ENCODE assay signal across 28 cellular contexts in genomic region chr1:236550961-236551851, GRCh38. TPM values are rescaled to one million over a fixed set of nuclear protein-coding genes. Genes with fewer than 3 reads are reported as not detected.
DNase-seq lines count a peak whose midpoint lies in the region; ATAC-seq, FAIRE-seq and TF ChIP-seq lines count a peak whose summit lies in the region.
"Had no signal": no experiment of that assay in that cellular context is flagged by ENCODE, and none has a peak within 500 bp of the region (broad histone marks: within the 10 kb centered on the region; RNA-seq: fewer than 3 reads in every experiment).

No MANE protein-coding gene starts in this region.

- no peak overlapping the region for H2AK5ac ChIP-seq in neuronal stem cell (ENCODE audit: low read depth, low read length)

- H3K36me3 Mint-ChIP-seq in CD4-positive, CD25-positive, alpha-beta regulatory T cell, result peaks cover 68% of the 10 kb centered on the region
- H3K36me3 Mint-ChIP-seq in T-helper 2 cell treated with Interferon-gamma antibody and Interleukin-4, amounts not matched to agents 5 μg/mL and 100 μg/mL, for 36 hours (ENCODE audit: low read depth), result peaks cover 76% of the 10 kb centered on the region
- peaks cover 99% of the 10 kb centered on the region for H3K36me3 Mint-ChIP-seq in effector memory CD8-positive, alpha-beta T cell (ENCODE audit: insufficient read depth)

- ATAC-seq in A549 (no peak), mucosa of descending colon (no peak)
- ATAC-seq in CD4-positive, CD25-positive, alpha-beta regulatory T cell (ENCODE audit: low read depth in 2 of 2), result no peak
- no peak for ATAC-seq in effector memory CD8-positive, alpha-beta T cell (replicated peaks)
- ATAC-seq: esophagus mucosa, foreskin keratinocyte, GM23338, heart left ventricle, sciatic nerve had no signal

- TF ChIP-seq CTCF in A549 (IDR thresholded peaks at IDR 0.05) (no peak), mucosa of descending colon (IDR thresholded peaks at IDR 0.05) (no peak), hepatocyte (IDR thresholded peaks at IDR 0.05; ENCODE audit: poor library complexity) (no peak)

- H2BK5ac ChIP-seq in neuronal stem cell (ENCODE audit: low read length), result no peak overlapping the region

- no peak overlapping the region for H3K4me3 Mint-ChIP-seq in CD4-positive, CD25-positive, alpha-beta regulatory T cell
- peak overlapping the region; percentile 7 for H3K4me3 Mint-ChIP-seq in T-helper 2 cell treated with Interferon-gamma antibody and Interleukin-4, amounts not matched to agents 5 μg/mL and 100 μg/mL, for 36 hours
- no peak overlapping the region for H3K4me3 Mint-ChIP-seq in effector memory CD8-positive, alpha-beta T cell
- H3K4me3 Mint-ChIP-seq: GM23338; T-helper 1 cell treated with Interleukin-12 subunit alpha and Interleukin-12 subunit beta and Interleukin-4 antibody, amounts not matched to agents 30 μg/mL and 1 μg/mL, for 36 hours had no signal

- no peak overlapping the region for H3K4me3 ChIP-seq in A549
- H3K4me3 ChIP-seq in CD4-positive, CD25-positive, alpha-beta regulatory T cell (ENCODE audit: low read depth, low read length), result no peak overlapping the region
- H3K4me3 ChIP-seq in neuronal stem cell (ENCODE audit: low read length in 2 of 2), result no peak overlapping the region
- no peak overlapping the region for H3K4me3 ChIP-seq in mucosa of descending colon
- no peak overlapping the region for H3K4me3 ChIP-seq in hepatocyte
- H3K4me3 ChIP-seq: coronary artery, GM23338, heart left ventricle, lung, SK-N-MC, thyroid gland had no signal

- no peak overlapping the region for H3K18ac ChIP-seq in neuronal stem cell (ENCODE audit: low read length)

- H3K27ac Mint-ChIP-seq in CD4-positive, CD25-positive, alpha-beta regulatory T cell, result peak overlapping the region in 2 of 3 donors; percentile 50 to 66
- H3K27ac Mint-ChIP-seq in T-helper 2 cell treated with Interferon-gamma antibody and Interleukin-4, amounts not matched to agents 5 μg/mL and 100 μg/mL, for 36 hours, result peak overlapping the region; percentile 67
- peak overlapping the region; percentile 32 to 83 for H3K27ac Mint-ChIP-seq in effector memory CD8-positive, alpha-beta T cell
- H3K27ac Mint-ChIP-seq: GM23338; T-helper 1 cell treated with Interleukin-12 subunit alpha and Interleukin-12 subunit beta and Interleukin-4 antibody, amounts not matched to agents 30 μg/mL and 1 μg/mL, for 36 hours had no signal

- no peaks in the 10 kb centered on the region for H3K9me2 ChIP-seq in hepatocyte (replicated peaks; ENCODE audit: insufficient read depth)

- no peaks in the 10 kb centered on the region for H4K20me1 ChIP-seq in hepatocyte (ENCODE audit: insufficient read depth, poor library complexity, severe bottlenecking)

- H2AFZ ChIP-seq in neuronal stem cell (ENCODE audit: low read length) (no peak overlapping the region), hepatocyte (no peak overlapping the region)
- H2AFZ ChIP-seq: GM23338 had no signal

- H3K27ac ChIP-seq in A549, result no peak overlapping the region
- no peak overlapping the region for H3K27ac ChIP-seq in CD4-positive, CD25-positive, alpha-beta regulatory T cell (ENCODE audit: insufficient read depth, low read length, poor library complexity, severe bottlenecking)
- H3K27ac ChIP-seq in neuronal stem cell (replicated peaks; ENCODE audit: low read length), result no peak overlapping the region
- no peak overlapping the region for H3K27ac ChIP-seq in hepatocyte
- H3K27ac ChIP-seq: coronary artery, foreskin keratinocyte, heart left ventricle, thyroid gland had no signal

- no peak overlapping the region for H3K9ac ChIP-seq in neuronal stem cell (ENCODE audit: low read depth, low read length, poor library complexity)

- H3K14ac ChIP-seq in neuronal stem cell (ENCODE audit: low read length), result no peak overlapping the region

- peaks cover 5 to 12% (median 9%) of the 10 kb centered on the region in 4 donors for H3K4me1 Mint-ChIP-seq in CD4-positive, CD25-positive, alpha-beta regulatory T cell
- H3K4me1 Mint-ChIP-seq in T-helper 2 cell treated with Interferon-gamma antibody and Interleukin-4, amounts not matched to agents 5 μg/mL and 100 μg/mL, for 36 hours (ENCODE audit: low read depth), result peaks cover 16% of the 10 kb centered on the region
- H3K4me1 Mint-ChIP-seq in effector memory CD8-positive, alpha-beta T cell (ENCODE audit: low read depth in 2 of 2), result peaks cover 7 to 10% of the 10 kb centered on the region in 2 donors
- H3K4me1 Mint-ChIP-seq: GM23338 had no signal

- TF ChIP-seq EP300 in A549 (IDR thresholded peaks at IDR 0.05), result no peak

- H3K4ac ChIP-seq in neuronal stem cell (ENCODE audit: low read length), result no peak overlapping the region

- POLR2A ChIA-PET in A549 (lab: Yijun Ruan, JAX), result no interaction called here

- no peak overlapping the region for H2BK120ac ChIP-seq in neuronal stem cell (ENCODE audit: low read depth, low read length)

- no peak for TF ChIP-seq RAD21 in A549 (conservative IDR thresholded peaks at IDR 0.05 in 1 of 2, IDR thresholded peaks at IDR 0.05 in 1 of 2)

- H2BK15ac ChIP-seq in neuronal stem cell (ENCODE audit: low read length), result no peak overlapping the region

- H3K27me3 Mint-ChIP-seq in CD4-positive, CD25-positive, alpha-beta regulatory T cell, result no peaks in the 10 kb centered on the region
- H3K27me3 Mint-ChIP-seq in T-helper 2 cell treated with Interferon-gamma antibody and Interleukin-4, amounts not matched to agents 5 μg/mL and 100 μg/mL, for 36 hours (ENCODE audit: low read depth), result no peaks in the 10 kb centered on the region
- no peaks in the 10 kb centered on the region for H3K27me3 Mint-ChIP-seq in effector memory CD8-positive, alpha-beta T cell

- H3K79me1 ChIP-seq in neuronal stem cell (ENCODE audit: low read depth, low read length), result no peaks in the 10 kb centered on the region

- H3K9me3 Mint-ChIP-seq in CD4-positive, CD25-positive, alpha-beta regulatory T cell, result peaks cover 0 to 1% (median 0%) of the 10 kb centered on the region in 7 donors
- no peaks in the 10 kb centered on the region for H3K9me3 Mint-ChIP-seq in T-helper 2 cell treated with Interferon-gamma antibody and Interleukin-4, amounts not matched to agents 5 μg/mL and 100 μg/mL, for 36 hours
- H3K9me3 Mint-ChIP-seq in effector memory CD8-positive, alpha-beta T cell, result no peaks in the 10 kb centered on the region
- H3K9me3 Mint-ChIP-seq: GM23338; T-helper 1 cell treated with Interleukin-12 subunit alpha and Interleukin-12 subunit beta and Interleukin-4 antibody, amounts not matched to agents 30 μg/mL and 1 μg/mL, for 36 hours had no signal

- H2BK12ac ChIP-seq in neuronal stem cell (ENCODE audit: low read length), result no peak overlapping the region

- H3K9me3 ChIP-seq in A549 (no peaks in the 10 kb centered on the region), neuronal stem cell (replicated peaks in 1 of 2; ENCODE audit: control insufficient read depth in 2 of 2, insufficient read depth in 1 of 2, low read depth in 1 of 2, low read length in 2 of 2) (no peaks in the 10 kb centered on the region), mucosa of descending colon (no peaks in the 10 kb centered on the region), hepatocyte (ENCODE audit: low read depth) (no peaks in the 10 kb centered on the region)
- no peaks in the 10 kb centered on the region for H3K9me3 ChIP-seq in CD4-positive, CD25-positive, alpha-beta regulatory T cell (ENCODE audit: control insufficient read depth in 2 of 2, low read length in 2 of 2)
- H3K9me3 ChIP-seq: heart left ventricle, thyroid gland had no signal

- no peak overlapping the region for H3K4me2 ChIP-seq in A549
- no peak overlapping the region for H3K4me2 ChIP-seq in neuronal stem cell (ENCODE audit: insufficient read depth, low read length, poor library complexity, severe bottlenecking)
- H3K4me2 ChIP-seq in hepatocyte, result no peak overlapping the region
- H3K4me2 ChIP-seq: GM23338 had no signal

- no peak for FAIRE-seq in A549 (lab: Jason Lieb, UNC)
- FAIRE-seq: GM12892 had no signal

- no peaks in the 10 kb centered on the region for H3K27me3 ChIP-seq in CD4-positive, CD25-positive, alpha-beta regulatory T cell (ENCODE audit: control insufficient read depth, insufficient read depth, low read length)
- H3K27me3 ChIP-seq in neuronal stem cell (ENCODE audit: control insufficient read depth in 3 of 3, insufficient read depth in 3 of 3, low read depth in 1 of 3, low read length in 3 of 3) (no peaks in the 10 kb centered on the region), hepatocyte (no peaks in the 10 kb centered on the region)
- H3K27me3 ChIP-seq: foreskin keratinocyte, heart left ventricle, thyroid gland had no signal

- H3K23ac ChIP-seq in neuronal stem cell (ENCODE audit: low read depth, low read length, poor library complexity), result no peak overlapping the region

- no peak overlapping the region for H4K8ac ChIP-seq in neuronal stem cell (ENCODE audit: low read depth, low read length)

- peaks cover 98% of the 10 kb centered on the region for H3K36me3 ChIP-seq in CD4-positive, CD25-positive, alpha-beta regulatory T cell (ENCODE audit: control insufficient read depth, insufficient read depth, low read length)
- H3K36me3 ChIP-seq in neuronal stem cell (replicated peaks in 1 of 2; ENCODE audit: control insufficient read depth in 2 of 2, insufficient read depth in 2 of 2, low read length in 2 of 2) (peaks cover 31 to 98% of the 10 kb centered on the region in 2 donors), mucosa of descending colon (ENCODE audit: low read depth) (peaks cover 8% of the 10 kb centered on the region), hepatocyte (replicated peaks; ENCODE audit: insufficient read depth, low read depth) (no peaks in the 10 kb centered on the region)

- DNase-seq in A549 (ENCODE audit: low read depth in 1 of 2, low spot score in 1 of 2) (no peak), neuronal stem cell (ENCODE audit: low spot score) (no peak), mucosa of descending colon (no peak), NCI-H748 (lab: John Stamatoyannopoulos, UW; ENCODE audit: unreplicated experiment) (no peak), hepatocyte (ENCODE audit: low spot score) (no peak)
- DNase-seq in CD4-positive, CD25-positive, alpha-beta regulatory T cell, result no peak
- no peak for DNase-seq in T-helper 2 cell treated with Interferon-gamma antibody and Interleukin-4, amounts not matched to agents 5 μg/mL and 100 μg/mL, for 36 hours (ENCODE audit: low spot score)
- DNase-seq in effector memory CD8-positive, alpha-beta T cell, result no peak
- DNase-seq: activated CD4-positive, alpha-beta T cell treated with anti-CD3 and anti-CD28 coated beads for 4 hours; activated effector memory CD4-positive, alpha-beta T cell treated with anti-CD3 and anti-CD28 coated beads, Interleukin-2, amount 50 U/mL, for 16 hours; anterior cingulate cortex; DMS 273 treated with DMSO at 0.1 percent for 48 hours; effector memory CD4-positive, alpha-beta T cell; foreskin keratinocyte; heart left ventricle; MV-4-11; NCI-H146; NCI-H2107; stimulated activated naive CD4-positive, alpha-beta T cell treated with Interleukin-2 at 50 U/mL for 16 hours; thyroid gland had no signal

- intact Hi-C loops in mucosa of descending colon (cut with DNase I, micrococcal nuclease), result no loop called here

- H4K91ac ChIP-seq in neuronal stem cell (ENCODE audit: low read depth, low read length, poor library complexity), result no peak overlapping the region

- no peak for TF ChIP-seq POLR2A in A549 (IDR thresholded peaks at IDR 0.05; ENCODE audit: low read length)

- CTCF ChIA-PET in A549 (lab: Yijun Ruan, JAX), result interaction anchor here (0.6 to 1.8 kb wide), 4 partner anchors 9 to 1055 kb away, joined by 3 to 5 read pairs (median 4); no protein-coding TSS in a partner anchor

- H3K4me1 ChIP-seq in A549, result no peaks in the 10 kb centered on the region
- H3K4me1 ChIP-seq in CD4-positive, CD25-positive, alpha-beta regulatory T cell (ENCODE audit: control insufficient read depth, insufficient read depth, low read length, poor library complexity, severe bottlenecking), result peaks cover 6% of the 10 kb centered on the region
- no peaks in the 10 kb centered on the region for H3K4me1 ChIP-seq in neuronal stem cell (ENCODE audit: control insufficient read depth in 2 of 2, insufficient read depth in 1 of 2, low read depth in 1 of 2, low read length in 2 of 2)
- H3K4me1 ChIP-seq in mucosa of descending colon (ENCODE audit: low read depth), result no peaks in the 10 kb centered on the region
- H3K4me1 ChIP-seq in hepatocyte (ENCODE audit: insufficient read depth), result no peaks in the 10 kb centered on the region
- H3K4me1 ChIP-seq: foreskin keratinocyte, heart left ventricle, thyroid gland had no signal

- 77% methylated on average over 13 of the region's 13 CpGs for WGBS in A549 (ENCODE audit: missing lambda C conversion rate)
- no CpG with 5 or more reads among the region's 13 CpGs for WGBS in neuronal stem cell (ENCODE audit: extremely low coverage in 2 of 2, insufficient read length in 2 of 2, insufficient replicate concordance in 1 of 2), 2 donors
- WGBS in hepatocyte (ENCODE audit: low lambda C conversion rate, missing lambda C conversion rate), result 81% methylated on average over 13 of the region's 13 CpGs

- no peaks in the 10 kb centered on the region for H3K79me2 ChIP-seq in hepatocyte

RNA-seq across cellular contexts. Expression of gene LGALS8, which starts 27.4 kb away (rescaled TPM):
- polyA plus RNA-seq in A549 (2011; rRNA removed) (61.3 and 66.0 TPM in 2 replicates), A549 (2017; fragmentation: RNase III; extraction: RNeasy Plus Mini Kit Qiagen cat#74134 plus additional on column Dnase treatment) (30.1 to 32.3 TPM (median 32.1 TPM) in 3 replicates), hepatocyte (33.5 TPM in 2 replicates)
- 10.5 and 11.8 TPM in 2 replicates for polyA plus RNA-seq in A549 (2012; cell fraction: cytosol; rRNA removed)
- polyA plus RNA-seq in A549 (2012; cell fraction: nucleus; rRNA removed), result 12.8 and 24.0 TPM in 2 replicates
- polyA minus RNA-seq in A549 (2011; rRNA and poly(A)+ RNA removed), result 35.5 and 46.7 TPM in 2 replicates
- 183 TPM for total RNA-seq in CD4-positive, CD25-positive, alpha-beta regulatory T cell
- 10 to 100 TPM; 53.3 to 70.7 (median 60.1) TPM for polyA plus RNA-seq in CD4-positive, CD25-positive, alpha-beta regulatory T cell
- polyA plus RNA-seq in neuronal stem cell (2013, experiment 1 of 2), result 11.2 TPM
- 11.6 TPM for polyA plus RNA-seq in neuronal stem cell (2013, experiment 2 of 2)
- total RNA-seq in mucosa of descending colon (10 to 100 TPM; 55.3 to 74.3 (median 56.4) TPM), hepatocyte (43.9 and 46.6 TPM in 2 replicates)

RNA-seq across cellular contexts. Expression of gene HEATR1, which starts 53.1 kb away (rescaled TPM):
- polyA plus RNA-seq in A549 (2011; rRNA removed), result 45.4 and 50.1 TPM in 2 replicates
- 5.8 and 6.8 TPM in 2 replicates for polyA plus RNA-seq in A549 (2012; cell fraction: cytosol; rRNA removed)
- 11.6 and 16.5 TPM in 2 replicates for polyA plus RNA-seq in A549 (2012; cell fraction: nucleus; rRNA removed)
- 22.3 to 25.3 TPM (median 22.5 TPM) in 3 replicates for polyA plus RNA-seq in A549 (2017; fragmentation: RNase III; extraction: RNeasy Plus Mini Kit Qiagen cat#74134 plus additional on column Dnase treatment)
- polyA minus RNA-seq in A549 (2011; rRNA and poly(A)+ RNA removed), result 86.1 and 96.7 TPM in 2 replicates
- total RNA-seq in CD4-positive, CD25-positive, alpha-beta regulatory T cell, result 54.2 TPM
- 10 to 100 TPM; 10.2 to 13.5 (median 12.5) TPM for polyA plus RNA-seq in CD4-positive, CD25-positive, alpha-beta regulatory T cell
- 11.9 TPM for polyA plus RNA-seq in neuronal stem cell (2013, experiment 1 of 2)
- polyA plus RNA-seq in neuronal stem cell (2013, experiment 2 of 2), result 11.7 TPM
- total RNA-seq in mucosa of descending colon, result 10 to 100 TPM; 22.0 to 27.2 (median 22.9) TPM
- 25.2 and 27.8 TPM in 2 replicates for total RNA-seq in hepatocyte
- 7.7 and 8.5 TPM in 2 replicates for polyA plus RNA-seq in hepatocyte
